In genomic region chrX:13764765-13765164, GRCh38 we compare ENCODE assay signal across 11 cellular contexts. TPM values are rescaled to one million over a fixed set of nuclear protein-coding genes. Genes with fewer than 3 reads are reported as not detected.
DNase-seq lines count a peak whose midpoint lies in the region; ATAC-seq and TF ChIP-seq lines count a peak whose summit lies in the region.
"Had no signal": no experiment of that assay in that cellular context is flagged by ENCODE, and none has a peak within 500 bp of the region (broad histone marks: within the 10 kb centered on the region; RNA-seq: fewer than 3 reads in every experiment).

No MANE protein-coding gene starts in this region.

- H3K4me1 ChIP-seq in OCI-LY7 (ENCODE audit: insufficient read depth, low read length, poor library complexity, severe bottlenecking) (peaks cover 26% of the 10 kb centered on the region), neural progenitor cell (peaks cover 28% of the 10 kb centered on the region)
- no peaks in the 10 kb centered on the region for H3K4me1 ChIP-seq in naive thymus-derived CD4-positive, alpha-beta T cell (ENCODE audit: control insufficient read depth in 2 of 2, insufficient read depth in 2 of 2, low read length in 2 of 2)

- peaks cover 12% of the 10 kb centered on the region for H3K36me3 Mint-ChIP-seq in neural progenitor cell
- peaks cover 0 to 40% (median 20%) of the 10 kb centered on the region in 5 donors for H3K36me3 Mint-ChIP-seq in naive thymus-derived CD4-positive, alpha-beta T cell

- POLR2A ChIA-PET in OCI-LY7 (lab: Charles Lee) = interaction anchor here (0.8 kb wide), 1 partner anchor 10 kb away, joined by 3 read pairs; no protein-coding TSS in a partner anchor
- POLR2A ChIA-PET in naive thymus-derived CD4-positive, alpha-beta T cell (lab: Charles Lee) = no interaction called here

- H3K9me3 ChIP-seq in OCI-LY7 (ENCODE audit: low read length) = no peaks in the 10 kb centered on the region
- no peaks in the 10 kb centered on the region for H3K9me3 ChIP-seq in neural progenitor cell (ENCODE audit: low read depth)
- H3K9me3 ChIP-seq in naive thymus-derived CD4-positive, alpha-beta T cell (ENCODE audit: control insufficient read depth in 2 of 3, low read length in 3 of 3) = no peaks in the 10 kb centered on the region

- H3K9me2 ChIP-seq in OCI-LY7 (ENCODE audit: insufficient read depth, low read length) = no peaks in the 10 kb centered on the region

- H3K4me3 Mint-ChIP-seq in neural progenitor cell = no peak overlapping the region
- peak overlapping the region in 1 of 10 donors; percentile 42 for H3K4me3 Mint-ChIP-seq in naive thymus-derived CD4-positive, alpha-beta T cell

- H3K79me2 ChIP-seq in OCI-LY7 (ENCODE audit: insufficient read depth, low read depth, low read length) = peaks cover 26% of the 10 kb centered on the region; the same call in 1 of the 2 replicates
- no peaks in the 10 kb centered on the region for H3K79me2 ChIP-seq in neural progenitor cell (ENCODE audit: low read depth)

- peaks cover 2% of the 10 kb centered on the region for H3K27me3 Mint-ChIP-seq in neural progenitor cell (ENCODE audit: insufficient read depth, low read depth)
- H3K27me3 Mint-ChIP-seq in naive thymus-derived CD4-positive, alpha-beta T cell = no peaks in the 10 kb centered on the region

- no peaks in the 10 kb centered on the region for H3K9me3 Mint-ChIP-seq in neural progenitor cell
- peaks cover 0 to 1% (median 0%) of the 10 kb centered on the region in 11 donors for H3K9me3 Mint-ChIP-seq in naive thymus-derived CD4-positive, alpha-beta T cell

- H3K9ac ChIP-seq in neural progenitor cell = no peak overlapping the region

- no TSS peak for BruUV-seq in OCI-LY7 (replicated peaks; lab: Mats Ljungman, UMichigan)

- DNase-seq in C1 segment of cervical spinal cord (lab: John Stamatoyannopoulos, UW) = peak in 8 of 14 donors; percentile 3 to 74 (median 24)
- DNase-seq in OCI-LY7 (ENCODE audit: low spot score) = no peak
- peak; percentile 3 for DNase-seq in fibroblast of pulmonary artery (ENCODE audit: low read depth)
- DNase-seq in neural progenitor cell (ENCODE audit: low spot score) = peak; percentile 71
- no peak for DNase-seq in COLO668 (lab: John Stamatoyannopoulos, UW; ENCODE audit: unreplicated experiment)
- no peak for DNase-seq in naive thymus-derived CD4-positive, alpha-beta T cell
- DNase-seq: DMS79 treated with DMSO at 0.1 percent for 48 hours; RPMI8226; stimulated activated CD4-positive, alpha-beta T cell treated with anti-CD3 and anti-CD28 coated beads, Interleukin-12 subunit alpha, Interleukin-12 subunit beta, amount 100 ng/mL, for 4 hours had no signal

- H4K20me1 ChIP-seq in OCI-LY7 (ENCODE audit: insufficient read depth, low read length) (no peaks in the 10 kb centered on the region), neural progenitor cell (ENCODE audit: low read depth) (no peaks in the 10 kb centered on the region)

- H3K4me3 ChIP-seq in OCI-LY7 (ENCODE audit: low read depth, low read length, poor library complexity, severe bottlenecking) = no peak overlapping the region
- no peak overlapping the region for H3K4me3 ChIP-seq in fibroblast of pulmonary artery (replicated peaks; ENCODE audit: low read depth, low read length)
- no peak overlapping the region for H3K4me3 ChIP-seq in neural progenitor cell
- H3K4me3 ChIP-seq in naive thymus-derived CD4-positive, alpha-beta T cell (ENCODE audit: low read length) = no peak overlapping the region

- peaks cover 22% of the 10 kb centered on the region for H3K4me1 Mint-ChIP-seq in neural progenitor cell
- peaks cover 0 to 22% (median 4%) of the 10 kb centered on the region in 7 donors for H3K4me1 Mint-ChIP-seq in naive thymus-derived CD4-positive, alpha-beta T cell

- intact Hi-C loops in OCI-LY7 (cut with micrococcal nuclease; ENCODE audit: unreplicated experiment) = no loop called here
- intact Hi-C loops in naive thymus-derived CD4-positive, alpha-beta T cell (cut with micrococcal nuclease) = no loop called here

- peaks cover 12% of the 10 kb centered on the region for H3F3A ChIP-seq in neural progenitor cell (ENCODE audit: low read depth)

- peak; percentile 35; the same call in 1 of the 2 replicates for TF ChIP-seq CTCF in OCI-LY7 (conservative IDR thresholded peaks at IDR 0.05; ENCODE audit: low read length)
- peak; percentile 24 for TF ChIP-seq CTCF in fibroblast of pulmonary artery (IDR thresholded peaks at IDR 0.05; ENCODE audit: low read length, missing control alignments)
- peak; percentile 55 for TF ChIP-seq CTCF in neural progenitor cell (IDR thresholded peaks at IDR 0.05)

- H3K36me3 ChIP-seq in OCI-LY7 (ENCODE audit: insufficient read depth, low read length) (peaks cover 99% of the 10 kb centered on the region), neural progenitor cell (peaks cover 15% of the 10 kb centered on the region)
- H3K36me3 ChIP-seq in naive thymus-derived CD4-positive, alpha-beta T cell (ENCODE audit: control insufficient read depth in 2 of 3, insufficient read depth in 3 of 3, low read length in 3 of 3) = peaks cover 4 to 76% (median 11%) of the 10 kb centered on the region in 3 experiments

- H3K27ac ChIP-seq in OCI-LY7 (ENCODE audit: low read depth, low read length, poor library complexity, severe bottlenecking) (no peak overlapping the region), neural progenitor cell (peak overlapping the region; percentile 79)
- no peak overlapping the region for H3K27ac ChIP-seq in naive thymus-derived CD4-positive, alpha-beta T cell (ENCODE audit: low read depth, low read length)

- no peak overlapping the region for H3K27ac Mint-ChIP-seq in neural progenitor cell
- H3K27ac Mint-ChIP-seq in naive thymus-derived CD4-positive, alpha-beta T cell = peak overlapping the region in 1 of 9 donors; percentile 31

- H3K27me3 ChIP-seq in neural progenitor cell = no peaks in the 10 kb centered on the region
- no peaks in the 10 kb centered on the region for H3K27me3 ChIP-seq in naive thymus-derived CD4-positive, alpha-beta T cell (ENCODE audit: control insufficient read depth in 2 of 2, insufficient read depth in 2 of 2, low read length in 2 of 2)

- ATAC-seq in HG03439 (IDR thresholded peaks at IDR 0.05; ENCODE audit: unreplicated experiment) (no peak), GM21529 (IDR thresholded peaks at IDR 0.05; ENCODE audit: unreplicated experiment) (no peak)
- ATAC-seq in naive thymus-derived CD4-positive, alpha-beta T cell = no peak

- no peak overlapping the region for H2AFZ ChIP-seq in OCI-LY7 (ENCODE audit: low read length)
- no peak overlapping the region for H2AFZ ChIP-seq in neural progenitor cell (replicated peaks)

- CTCF ChIA-PET in OCI-LY7 (lab: Charles Lee; ENCODE audit: unreplicated experiment) = no interaction called here
- CTCF ChIA-PET in naive thymus-derived CD4-positive, alpha-beta T cell (lab: Charles Lee) = no interaction called here

- H3K4me2 ChIP-seq in OCI-LY7 (ENCODE audit: low read length) = no peak overlapping the region
- peak overlapping the region; percentile 22 for H3K4me2 ChIP-seq in neural progenitor cell

RNA-seq across cellular contexts. Expression of gene OFD1, which starts 30.2 kb away (rescaled TPM):
- 60.7 and 71.0 TPM in 2 replicates for total RNA-seq in OCI-LY7 (2014; rRNA removed; shearing (Covaris generic))
- total RNA-seq in OCI-LY7 (2022) = 64.7 and 69.8 TPM in 2 replicates
- 23.3 and 36.0 TPM in 2 replicates for total RNA-seq in neural progenitor cell (ENCODE audit: low replicate concordance)
- 100 to 1,000 TPM in 2 of 5 experiments, 10 to 100 TPM in 3; 30.4 to 142 (median 72.5) TPM for total RNA-seq in naive thymus-derived CD4-positive, alpha-beta T cell
- polyA plus RNA-seq in naive thymus-derived CD4-positive, alpha-beta T cell = 10 to 100 TPM; 30.4 to 32.7 TPM

RNA-seq across cellular contexts. Expression of gene TRAPPC2, which starts 30.3 kb away (rescaled TPM):
- 16.4 and 22.2 TPM in 2 replicates for total RNA-seq in OCI-LY7 (2014; rRNA removed; shearing (Covaris generic))
- total RNA-seq in OCI-LY7 (2022) (27.0 and 32.3 TPM in 2 replicates), neural progenitor cell (ENCODE audit: low replicate concordance) (24.9 and 31.6 TPM in 2 replicates)
- total RNA-seq in naive thymus-derived CD4-positive, alpha-beta T cell = 10 to 100 TPM; 20.7 to 31.1 (median 23.5) TPM
- 10 to 100 TPM; 17.8 to 33.5 TPM for polyA plus RNA-seq in naive thymus-derived CD4-positive, alpha-beta T cell

RNA-seq across cellular contexts. Expression of gene GPM6B, which starts 52.1 kb away (rescaled TPM):
- not detected in 2 replicates for total RNA-seq in OCI-LY7 (2014; rRNA removed; shearing (Covaris generic))
- not detected in 2 replicates for total RNA-seq in OCI-LY7 (2022)
- 49.6 and 69.2 TPM in 2 replicates for total RNA-seq in neural progenitor cell (ENCODE audit: low replicate concordance)
- not detected for total RNA-seq in naive thymus-derived CD4-positive, alpha-beta T cell
- under 1 TPM; 0.18 to 0.27 TPM for polyA plus RNA-seq in naive thymus-derived CD4-positive, alpha-beta T cell

Comparison
In these comparisons a context has a peak if more than half of its experiments do, and no peak if none do; other contexts are left out.
1. DNase-seq: peak in C1 segment of cervical spinal cord (8 of 14), fibroblast of pulmonary artery (single experiment) and neural progenitor cell (single experiment); none in OCI-LY7 (single experiment), COLO668 (single experiment) and naive thymus-derived CD4-positive, alpha-beta T cell (0 of 9).
2. RNA of gene GPM6B, which starts 52.1 kb away (total RNA-seq): 49.6 to 69.2 TPM in neural progenitor cell; not detected in OCI-LY7 and not detected in naive thymus-derived CD4-positive, alpha-beta T cell; every median in the first group is over 10 times any median in the second.
3. Peak in every context shown above with its lines, with median percentiles within 50 percentile points of each other: CTCF ChIP-seq.